9 cellular contexts compared by ENCODE assay signal in genomic region chr12:125983094-125983783, GRCh38.
DNase-seq lines count a peak whose midpoint lies in the region; TF ChIP-seq lines count a peak whose summit lies in the region.
"Had no signal": no experiment of that assay in that cellular context is flagged by ENCODE, and none has a peak within 500 bp of the region (broad histone marks: within the 10 kb centered on the region; RNA-seq: fewer than 3 reads in every experiment).

No MANE protein-coding gene starts in this region.

- WGBS in mesenchymal stem cell: 1% methylated on average over 22 of the region's 24 CpGs

- no peak overlapping the region for H3K27ac ChIP-seq in mesenchymal stem cell (ENCODE audit: low read length, poor library complexity, severe bottlenecking)
- H3K27ac ChIP-seq in effector memory CD4-positive, alpha-beta T cell (ENCODE audit: insufficient read depth, low read length, poor library complexity, severe bottlenecking): no peak overlapping the region
- H3K27ac ChIP-seq: C4-2B had no signal

- no peak overlapping the region for H2BK120ac ChIP-seq in mesenchymal stem cell (ENCODE audit: low read depth, low read length)

- peaks cover 3% of the 10 kb centered on the region for H3K36me3 Mint-ChIP-seq in type B pancreatic cell

- H4K91ac ChIP-seq in mesenchymal stem cell (ENCODE audit: low read length): no peak overlapping the region

- H3K14ac ChIP-seq in mesenchymal stem cell (ENCODE audit: low read length in 2 of 2): no peak overlapping the region

- peaks cover 19% of the 10 kb centered on the region for H3K27me3 Mint-ChIP-seq in type B pancreatic cell

- H3K27me3 ChIP-seq in mesenchymal stem cell (ENCODE audit: control insufficient read depth in 1 of 2, insufficient read depth in 1 of 2, low read length in 2 of 2): no peaks in the 10 kb centered on the region
- peaks cover 7% of the 10 kb centered on the region for H3K27me3 ChIP-seq in effector memory CD4-positive, alpha-beta T cell (replicated peaks; ENCODE audit: control insufficient read depth, insufficient read depth, low read length, poor library complexity, severe bottlenecking)

- TF ChIP-seq CTCF in choroid plexus epithelial cell (conservative IDR thresholded peaks at IDR 0.05; ENCODE audit: low read depth, low read length) (no peak), type B pancreatic cell (conservative IDR thresholded peaks at IDR 0.05) (peak; percentile 31)

- no peaks in the 10 kb centered on the region for H3K79me1 ChIP-seq in mesenchymal stem cell (replicated peaks; ENCODE audit: low read length, poor library complexity, severe bottlenecking)

- no peaks in the 10 kb centered on the region for H3K36me3 ChIP-seq in mesenchymal stem cell (ENCODE audit: control insufficient read depth in 1 of 2, insufficient read depth in 2 of 2, low read depth in 1 of 2, low read length in 2 of 2)
- H3K36me3 ChIP-seq in effector memory CD4-positive, alpha-beta T cell (ENCODE audit: control insufficient read depth, insufficient read depth, low read length): no peaks in the 10 kb centered on the region

- H3K4me1 Mint-ChIP-seq in type B pancreatic cell (ENCODE audit: unreplicated experiment): peaks cover 6% of the 10 kb centered on the region

- peak overlapping the region; percentile 90 for H3K27ac Mint-ChIP-seq in type B pancreatic cell

- no peak overlapping the region for H3K18ac ChIP-seq in mesenchymal stem cell (ENCODE audit: low read depth in 1 of 2, low read length in 2 of 2)

- H4K8ac ChIP-seq in mesenchymal stem cell (ENCODE audit: low read length): no peak overlapping the region

- H3K9me3 Mint-ChIP-seq in type B pancreatic cell: no peaks in the 10 kb centered on the region

- peak overlapping the region; percentile 16 for H3K4me3 ChIP-seq in choroid plexus epithelial cell (ENCODE audit: low read depth, low read length)
- peak overlapping the region in 1 of 2 experiments; percentile 50 for H3K4me3 ChIP-seq in mesenchymal stem cell (ENCODE audit: insufficient read depth in 1 of 2, low read depth in 1 of 2, low read length in 2 of 2)
- H3K4me3 ChIP-seq in effector memory CD4-positive, alpha-beta T cell (ENCODE audit: insufficient read depth, low read depth, low read length, poor library complexity, severe bottlenecking): no peak overlapping the region

- DNase-seq in activated T-cell treated with anti-CD3 and anti-CD28 coated beads, Interleukin-2, amount 50 U/mL, for 48 hours: peak; percentile 19 to 22
- DNase-seq in activated T-cell treated with anti-CD3 and anti-CD28 coated beads for 4 hours (no peak), choroid plexus epithelial cell (ENCODE audit: low read depth) (peak; percentile 1), mesenchymal stem cell (no peak), type B pancreatic cell (ENCODE audit: extremely low spot score, unreplicated experiment) (peak; percentile 84), foreskin melanocyte (no peak)
- DNase-seq in activated CD8-positive, alpha-beta memory T cell treated with anti-CD3 and anti-CD28 coated beads, Interleukin-2, amount 50 U/mL, for 4 hours: no peak
- no peak for DNase-seq in effector memory CD4-positive, alpha-beta T cell

- H3K4ac ChIP-seq in mesenchymal stem cell (ENCODE audit: low read depth in 1 of 2, low read length in 2 of 2): no peak overlapping the region

- no peak overlapping the region for H2AFZ ChIP-seq in mesenchymal stem cell (ENCODE audit: low read depth, low read length)

- H3K9me3 ChIP-seq in mesenchymal stem cell (ENCODE audit: control insufficient read depth, low read length): no peaks in the 10 kb centered on the region
- H3K9me3 ChIP-seq in effector memory CD4-positive, alpha-beta T cell (ENCODE audit: control insufficient read depth, low read length): no peaks in the 10 kb centered on the region

- H2BK5ac ChIP-seq in mesenchymal stem cell (ENCODE audit: low read depth, low read length, poor library complexity, severe bottlenecking): no peak overlapping the region

- H3K4me1 ChIP-seq in mesenchymal stem cell (ENCODE audit: control insufficient read depth, insufficient read depth, low read depth, low read length): peaks cover 9% of the 10 kb centered on the region
- H3K4me1 ChIP-seq in effector memory CD4-positive, alpha-beta T cell (ENCODE audit: control insufficient read depth, insufficient read depth, low read length, poor library complexity, severe bottlenecking): no peaks in the 10 kb centered on the region

- no peak overlapping the region for H2AK5ac ChIP-seq in mesenchymal stem cell (ENCODE audit: low read length, severe bottlenecking)

- H3K4me2 ChIP-seq in mesenchymal stem cell (ENCODE audit: low read length, poor library complexity, severe bottlenecking): peak overlapping the region; percentile 67

- peak overlapping the region; percentile 94 for H3K4me3 Mint-ChIP-seq in type B pancreatic cell

- H3K9ac ChIP-seq in mesenchymal stem cell (ENCODE audit: low read length): no peak overlapping the region

- H2BK12ac ChIP-seq in mesenchymal stem cell (ENCODE audit: low read length in 2 of 2): no peak overlapping the region

- no peak overlapping the region for H3K23ac ChIP-seq in mesenchymal stem cell (ENCODE audit: low read length in 2 of 2)

- no peak overlapping the region for H2BK15ac ChIP-seq in mesenchymal stem cell (ENCODE audit: low read depth, poor library complexity, severe bottlenecking)

Comparison
In these comparisons a context has a peak if more than half of its experiments do, and no peak if none do; other contexts are left out.
1. DNase-seq: peak in activated T-cell treated with anti-CD3 and anti-CD28 coated beads, Interleukin-2, amount 50 U/mL, for 48 hours (2 of 2), choroid plexus epithelial cell (single experiment) and type B pancreatic cell (single experiment); none in activated T-cell treated with anti-CD3 and anti-CD28 coated beads for 4 hours (single experiment), mesenchymal stem cell (single experiment), foreskin melanocyte (single experiment), activated CD8-positive, alpha-beta memory T cell treated with anti-CD3 and anti-CD28 coated beads, Interleukin-2, amount 50 U/mL, for 4 hours (single experiment) and effector memory CD4-positive, alpha-beta T cell (0 of 3).